In genomic region chr7:8590791-8591190, GRCh38 we compare ENCODE assay signal across 1 cellular context.
TF ChIP-seq lines count a peak whose summit lies in the region.

No MANE protein-coding gene starts in this region.

TF ChIP-seq in GM23338, 12 proteins besides CTCF, POLR2A, EP300 and RAD21 (continued from another document):
- TF ChIP-seq, protein P1, sequence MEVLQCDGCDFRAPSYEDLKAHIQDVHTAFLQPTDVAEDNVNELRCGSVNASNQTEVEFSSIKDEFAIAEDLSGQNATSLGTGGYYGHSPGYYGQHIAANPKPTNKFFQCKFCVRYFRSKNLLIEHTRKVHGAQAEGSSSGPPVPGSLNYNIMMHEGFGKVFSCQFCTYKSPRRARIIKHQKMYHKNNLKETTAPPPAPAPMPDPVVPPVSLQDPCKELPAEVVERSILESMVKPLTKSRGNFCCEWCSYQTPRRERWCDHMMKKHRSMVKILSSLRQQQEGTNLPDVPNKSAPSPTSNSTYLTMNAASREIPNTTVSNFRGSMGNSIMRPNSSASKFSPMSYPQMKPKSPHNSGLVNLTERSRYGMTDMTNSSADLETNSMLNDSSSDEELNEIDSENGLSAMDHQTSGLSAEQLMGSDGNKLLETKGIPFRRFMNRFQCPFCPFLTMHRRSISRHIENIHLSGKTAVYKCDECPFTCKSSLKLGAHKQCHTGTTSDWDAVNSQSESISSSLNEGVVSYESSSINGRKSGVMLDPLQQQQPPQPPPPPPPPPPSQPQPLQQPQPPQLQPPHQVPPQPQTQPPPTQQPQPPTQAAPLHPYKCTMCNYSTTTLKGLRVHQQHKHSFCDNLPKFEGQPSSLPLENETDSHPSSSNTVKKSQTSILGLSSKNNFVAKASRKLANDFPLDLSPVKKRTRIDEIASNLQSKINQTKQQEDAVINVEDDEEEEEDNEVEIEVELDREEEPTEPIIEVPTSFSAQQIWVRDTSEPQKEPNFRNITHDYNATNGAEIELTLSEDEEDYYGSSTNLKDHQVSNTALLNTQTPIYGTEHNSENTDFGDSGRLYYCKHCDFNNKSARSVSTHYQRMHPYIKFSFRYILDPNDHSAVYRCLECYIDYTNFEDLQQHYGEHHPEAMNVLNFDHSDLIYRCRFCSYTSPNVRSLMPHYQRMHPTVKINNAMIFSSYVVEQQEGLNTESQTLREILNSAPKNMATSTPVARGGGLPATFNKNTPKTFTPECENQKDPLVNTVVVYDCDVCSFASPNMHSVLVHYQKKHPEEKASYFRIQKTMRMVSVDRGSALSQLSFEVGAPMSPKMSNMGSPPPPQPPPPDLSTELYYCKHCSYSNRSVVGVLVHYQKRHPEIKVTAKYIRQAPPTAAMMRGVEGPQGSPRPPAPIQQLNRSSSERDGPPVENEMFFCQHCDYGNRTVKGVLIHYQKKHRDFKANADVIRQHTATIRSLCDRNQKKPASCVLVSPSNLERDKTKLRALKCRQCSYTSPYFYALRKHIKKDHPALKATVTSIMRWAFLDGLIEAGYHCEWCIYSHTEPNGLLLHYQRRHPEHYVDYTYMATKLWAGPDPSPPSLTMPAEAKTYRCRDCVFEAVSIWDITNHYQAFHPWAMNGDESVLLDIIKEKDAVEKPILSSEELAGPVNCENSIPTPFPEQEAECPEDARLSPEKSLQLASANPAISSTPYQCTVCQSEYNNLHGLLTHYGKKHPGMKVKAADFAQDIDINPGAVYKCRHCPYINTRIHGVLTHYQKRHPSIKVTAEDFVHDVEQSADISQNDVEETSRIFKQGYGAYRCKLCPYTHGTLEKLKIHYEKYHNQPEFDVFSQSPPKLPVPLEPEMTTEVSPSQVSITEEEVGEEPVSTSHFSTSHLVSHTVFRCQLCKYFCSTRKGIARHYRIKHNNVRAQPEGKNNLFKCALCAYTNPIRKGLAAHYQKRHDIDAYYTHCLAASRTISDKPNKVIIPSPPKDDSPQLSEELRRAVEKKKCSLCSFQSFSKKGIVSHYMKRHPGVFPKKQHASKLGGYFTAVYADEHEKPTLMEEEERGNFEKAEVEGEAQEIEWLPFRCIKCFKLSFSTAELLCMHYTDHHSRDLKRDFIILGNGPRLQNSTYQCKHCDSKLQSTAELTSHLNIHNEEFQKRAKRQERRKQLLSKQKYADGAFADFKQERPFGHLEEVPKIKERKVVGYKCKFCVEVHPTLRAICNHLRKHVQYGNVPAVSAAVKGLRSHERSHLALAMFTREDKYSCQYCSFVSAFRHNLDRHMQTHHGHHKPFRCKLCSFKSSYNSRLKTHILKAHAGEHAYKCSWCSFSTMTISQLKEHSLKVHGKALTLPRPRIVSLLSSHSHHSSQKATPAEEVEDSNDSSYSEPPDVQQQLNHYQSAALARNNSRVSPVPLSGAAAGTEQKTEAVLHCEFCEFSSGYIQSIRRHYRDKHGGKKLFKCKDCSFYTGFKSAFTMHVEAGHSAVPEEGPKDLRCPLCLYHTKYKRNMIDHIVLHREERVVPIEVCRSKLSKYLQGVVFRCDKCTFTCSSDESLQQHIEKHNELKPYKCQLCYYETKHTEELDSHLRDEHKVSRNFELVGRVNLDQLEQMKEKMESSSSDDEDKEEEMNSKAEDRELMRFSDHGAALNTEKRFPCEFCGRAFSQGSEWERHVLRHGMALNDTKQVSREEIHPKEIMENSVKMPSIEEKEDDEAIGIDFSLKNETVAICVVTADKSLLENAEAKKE (CRISPR knock-in tag; IDR thresholded peaks at IDR 0.05) = no peak
